ENCODE assay signal across 9 cellular contexts in the genomic region with DNA sequence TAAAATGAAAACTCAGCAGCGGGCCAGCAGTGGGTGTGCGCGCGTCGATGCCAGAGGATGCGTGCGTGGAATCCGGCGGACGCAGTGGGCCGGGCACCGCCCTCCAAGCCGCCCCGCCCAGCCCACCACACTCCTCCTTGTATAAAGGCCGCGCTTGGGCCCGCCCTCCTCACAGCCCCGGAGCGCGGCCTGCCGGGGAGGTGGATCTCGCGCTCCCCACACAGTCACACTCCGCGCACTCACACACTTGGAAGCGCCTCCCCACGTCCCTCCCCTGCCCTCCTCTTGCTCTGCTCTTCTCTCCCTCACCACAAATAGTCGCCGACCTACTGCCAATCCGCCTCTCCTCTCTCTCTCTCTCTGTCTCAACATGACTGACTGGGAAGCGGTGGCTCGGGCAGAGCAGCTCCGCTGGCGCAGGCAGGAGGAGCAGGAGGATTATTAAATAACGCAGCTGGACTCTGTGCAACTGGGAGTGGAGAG. TPM values are rescaled to one million over a fixed set of nuclear protein-coding genes. Genes with fewer than 3 reads are reported as not detected.
A peak's percentile ranks its signal among the peaks of the same experiment; 100 is the strongest.
DNase-seq lines count a peak whose midpoint lies in the region; ATAC-seq and TF ChIP-seq lines count a peak whose summit lies in the region.
"Had no signal": no experiment of that assay in that cellular context is flagged by ENCODE, and none has a peak within 500 bp of the region (broad histone marks: within the 10 kb centered on the region; RNA-seq: fewer than 3 reads in every experiment).

Gene CCSER1, plus strand, starts transcription at position 172 of the 483 bp plus-strand sequence.

- WGBS in stomach, 5 donors = 0 to 2% (median 1%) methylated on average over 22 to 35 of the region's 35 CpGs

- TF ChIP-seq CTCF in epithelial cell of proximal tubule (conservative IDR thresholded peaks at IDR 0.05; ENCODE audit: low read depth, low read length) = no peak
- TF ChIP-seq CTCF in stomach (IDR thresholded peaks at IDR 0.05) = no peak

- DNase-seq in SIG-M5 treated with dmso at 0.1 percent for 504 hours (lab: John Stamatoyannopoulos, UW; ENCODE audit: unreplicated experiment) (peak; percentile 7), SIG-M5 (lab: John Stamatoyannopoulos, UW) (no peak), NCI-H226 (peak; percentile 75), epithelial cell of proximal tubule (ENCODE audit: low read depth) (no peak), midbrain (lab: John Stamatoyannopoulos, UW) (peak; percentile 41), stomach (peak; percentile 85)
- DNase-seq in activated CD8-positive, alpha-beta T cell treated with anti-CD3 and anti-CD28 coated beads, Interleukin-2, amount 10 ng/mL, durations not matched to agents 7 days and 5 days = peak; percentile 49

- H3K4me1 Mint-ChIP-seq in activated CD8-positive, alpha-beta T cell treated with anti-CD3 and anti-CD28 coated beads, Interleukin-2, amount 10 ng/mL, durations not matched to agents 7 days and 5 days (ENCODE audit: low read depth) = peaks cover 17% of the 10 kb centered on the region

- intact Hi-C loops in stomach (cut with DNase I; ENCODE audit: low total_unique reads) = no loop called here

- POLR2A ChIA-PET in activated CD8-positive, alpha-beta T cell treated with anti-CD3 and anti-CD28 coated beads, Interleukin-2, amount 10 ng/mL, durations not matched to agents 7 days and 5 days (lab: Charles Lee) = no interaction called here

- peak within 1 kb of the TSS; percentile 61 for H3K4me3 ChIP-seq in epithelial cell of proximal tubule (ENCODE audit: low read depth, low read length)
- peak within 1 kb of the TSS; percentile 66 to 80 (median 71) for H3K4me3 ChIP-seq in stomach
- H3K4me3 ChIP-seq: BLaER1 had no signal

- no peak within 1 kb of the TSS for H3K27ac Mint-ChIP-seq in activated CD8-positive, alpha-beta T cell treated with anti-CD3 and anti-CD28 coated beads, Interleukin-2, amount 10 ng/mL, durations not matched to agents 7 days and 5 days

- H3K4me1 ChIP-seq in stomach = peaks cover 0 to 26% (median 13%) of the 10 kb centered on the region in 4 donors
- H3K4me1 ChIP-seq: BLaER1 had no signal

- ATAC-seq in HG02973 (IDR thresholded peaks at IDR 0.05; ENCODE audit: unreplicated experiment) = peak; percentile 72
- ATAC-seq in activated CD8-positive, alpha-beta T cell treated with anti-CD3 and anti-CD28 coated beads, Interleukin-2, amount 10 ng/mL, durations not matched to agents 7 days and 5 days = peak; percentile 89

- H3K36me3 ChIP-seq in stomach = no peaks in the 10 kb centered on the region
- H3K36me3 ChIP-seq: BLaER1 had no signal

- CTCF ChIA-PET in activated CD8-positive, alpha-beta T cell treated with anti-CD3 and anti-CD28 coated beads, Interleukin-2, amount 10 ng/mL, durations not matched to agents 7 days and 5 days (lab: Charles Lee) = no interaction called here

- H3K27ac ChIP-seq in stomach = peak within 1 kb of the TSS; percentile 86 to 95 (median 91)
- H3K27ac ChIP-seq: BLaER1 had no signal

- no peaks in the 10 kb centered on the region for H3K36me3 Mint-ChIP-seq in activated CD8-positive, alpha-beta T cell treated with anti-CD3 and anti-CD28 coated beads, Interleukin-2, amount 10 ng/mL, durations not matched to agents 7 days and 5 days (ENCODE audit: low read depth)

- peak in 3 of 4 donors; percentile 66 to 97 (median 84) for TF ChIP-seq POLR2A in stomach (IDR thresholded peaks at IDR 0.05)

- H3K27me3 ChIP-seq in stomach = peaks cover 0 to 15% (median 0%) of the 10 kb centered on the region in 3 donors
- H3K27me3 ChIP-seq: BLaER1 had no signal

- peaks cover 40% of the 10 kb centered on the region for H3K27me3 Mint-ChIP-seq in activated CD8-positive, alpha-beta T cell treated with anti-CD3 and anti-CD28 coated beads, Interleukin-2, amount 10 ng/mL, durations not matched to agents 7 days and 5 days (ENCODE audit: low read depth)

- peak within 1 kb of the TSS; percentile 73 for H3K4me3 Mint-ChIP-seq in activated CD8-positive, alpha-beta T cell treated with anti-CD3 and anti-CD28 coated beads, Interleukin-2, amount 10 ng/mL, durations not matched to agents 7 days and 5 days

- no peaks in the 10 kb centered on the region for H3K9me3 ChIP-seq in stomach

- no peaks in the 10 kb centered on the region for H3K9me3 Mint-ChIP-seq in activated CD8-positive, alpha-beta T cell treated with anti-CD3 and anti-CD28 coated beads, Interleukin-2, amount 10 ng/mL, durations not matched to agents 7 days and 5 days (ENCODE audit: insufficient read depth)

- no peak for TF ChIP-seq EP300 in stomach (IDR thresholded peaks at IDR 0.05)

RNA-seq across cellular contexts. Expression of gene CCSER1, which starts in this region (rescaled TPM):
- not detected for total RNA-seq in activated CD8-positive, alpha-beta T cell treated with anti-CD3 and anti-CD28 coated beads, Interleukin-2, amount 10 ng/mL, durations not matched to agents 7 days and 5 days
- total RNA-seq in epithelial cell of proximal tubule = 0.65 TPM in 1 of 2 replicates, not detected in the other
- total RNA-seq in stomach = 100 to 1,000 TPM in 1 of 5 donors, 10 to 100 TPM in 3, 1 to 10 TPM in 1; 5.4 to 149 (median 28.1) TPM
- polyA plus RNA-seq in stomach = 1 to 10 TPM in 1 of 3 donors, under 1 TPM in 2; 0.33 to 2.6 (median 1.00) TPM

Comparison
In these comparisons a context has a peak if more than half of its experiments do, and no peak if none do; other contexts are left out.
1. DNase-seq: peak in SIG-M5 treated with dmso at 0.1 percent for 504 hours (single experiment), NCI-H226 (single experiment), midbrain (single experiment) and stomach (single experiment); none in SIG-M5 (single experiment) and epithelial cell of proximal tubule (single experiment).
2. Peak in DNase-seq and ATAC-seq in activated CD8-positive, alpha-beta T cell treated with anti-CD3 and anti-CD28 coated beads, Interleukin-2, amount 10 ng/mL, durations not matched to agents 7 days and 5 days; RNA of the gene not detected or under 1 TPM.